In genomic region chr4:7686166-7686870, GRCh38 we compare ENCODE assay signal across 18 cellular contexts.
DNase-seq lines count a peak whose midpoint lies in the region; ATAC-seq, FAIRE-seq and TF ChIP-seq lines count a peak whose summit lies in the region.
"Had no signal": no experiment of that assay in that cellular context is flagged by ENCODE, and none has a peak within 500 bp of the region (broad histone marks: within the 10 kb centered on the region; RNA-seq: fewer than 3 reads in every experiment).

No MANE protein-coding gene starts in this region.

- H3K79me1 ChIP-seq in neuronal stem cell (ENCODE audit: low read depth, low read length) = no peaks in the 10 kb centered on the region

- no peak overlapping the region for H3K4me3 Mint-ChIP-seq in chondrocyte (ENCODE audit: unreplicated experiment)
- H3K4me3 Mint-ChIP-seq: CD8-positive, alpha-beta T cell; GM23338; H9 had no signal

- no peak overlapping the region for H2BK120ac ChIP-seq in neuronal stem cell (ENCODE audit: low read depth, low read length)

- peaks cover 12% of the 10 kb centered on the region for H3K9me3 Mint-ChIP-seq in chondrocyte (ENCODE audit: low read depth)

- peaks cover 19% of the 10 kb centered on the region for H3K27me3 Mint-ChIP-seq in chondrocyte (ENCODE audit: low read depth)

- peak; percentile 48 for FAIRE-seq in HTR-8/SVneo (lab: Jason Lieb, UNC)
- FAIRE-seq: D721Med, G401.6, GM12892, GM19239 had no signal

- no peak overlapping the region for H3K4me3 ChIP-seq in neuronal stem cell (ENCODE audit: low read length in 2 of 2)
- H3K4me3 ChIP-seq: GM23338 had no signal

- H3K36me3 ChIP-seq in neuronal stem cell (replicated peaks in 1 of 2; ENCODE audit: control insufficient read depth in 2 of 2, insufficient read depth in 2 of 2, low read length in 2 of 2) = peaks cover 0 to 5% of the 10 kb centered on the region in 2 donors

- H2BK5ac ChIP-seq in neuronal stem cell (ENCODE audit: low read length) = no peak overlapping the region

- no peak overlapping the region for H2AFZ ChIP-seq in neuronal stem cell (ENCODE audit: low read length)
- H2AFZ ChIP-seq: GM23338 had no signal

- peak overlapping the region; percentile 63 for H3K18ac ChIP-seq in neuronal stem cell (ENCODE audit: low read length)

- no peak overlapping the region for H3K4ac ChIP-seq in neuronal stem cell (ENCODE audit: low read length)

- H2BK12ac ChIP-seq in neuronal stem cell (ENCODE audit: low read length) = no peak overlapping the region

- H3K14ac ChIP-seq in neuronal stem cell (ENCODE audit: low read length) = peak overlapping the region; percentile 33

- in situ Hi-C loops in G401 (cut with HindIII; ENCODE audit: low sequenced_read_pairs) = no loop called here

- no peak overlapping the region for H4K91ac ChIP-seq in neuronal stem cell (ENCODE audit: low read depth, low read length, poor library complexity)

- peak; percentile 64 for DNase-seq in G401 (ENCODE audit: low spot score)
- no peak for DNase-seq in HTR-8/SVneo (ENCODE audit: insufficient read length, low spot score)
- DNase-seq in chondrocyte (ENCODE audit: low spot score) = peak; percentile 89
- DNase-seq in neuronal stem cell (ENCODE audit: low spot score) = no peak
- DNase-seq in T1000 (lab: John Stamatoyannopoulos, UW) = no peak
- DNase-seq in DMS79 treated with DMSO at 0.1 percent for 48 hours (lab: John Stamatoyannopoulos, UW) = no peak
- DNase-seq: Caco-2; CD8-positive, alpha-beta T cell; DMS 273 treated with DMSO at 0.1 percent for 48 hours; DMS79; H9 had no signal

- H2BK15ac ChIP-seq in neuronal stem cell (ENCODE audit: low read length) = no peak overlapping the region

- H3K4me2 ChIP-seq in neuronal stem cell (ENCODE audit: insufficient read depth, low read length, poor library complexity, severe bottlenecking) = no peak overlapping the region
- H3K4me2 ChIP-seq: GM23338 had no signal

- H4K8ac ChIP-seq in neuronal stem cell (ENCODE audit: low read depth, low read length) = no peak overlapping the region

- no peak for ATAC-seq in HG02588 (IDR thresholded peaks at IDR 0.05; ENCODE audit: unreplicated experiment)
- ATAC-seq: CD8-positive, alpha-beta T cell; GM23338; HCT116 had no signal

- no CpG with 5 or more reads among the region's 18 CpGs for WGBS in neuronal stem cell (ENCODE audit: extremely low coverage in 2 of 2, insufficient read length in 2 of 2, insufficient replicate concordance in 1 of 2), 2 donors

- no peaks in the 10 kb centered on the region for H3K4me1 ChIP-seq in neuronal stem cell (ENCODE audit: control insufficient read depth in 2 of 2, insufficient read depth in 1 of 2, low read depth in 1 of 2, low read length in 2 of 2)
- H3K4me1 ChIP-seq: Caco-2 had no signal

- TF ChIP-seq CTCF in chondrocyte (IDR thresholded peaks at IDR 0.05) = no peak

- H3K23ac ChIP-seq in neuronal stem cell (ENCODE audit: low read depth, low read length, poor library complexity) = no peak overlapping the region

- H3K4me1 Mint-ChIP-seq in chondrocyte (ENCODE audit: low read depth) = no peaks in the 10 kb centered on the region
- H3K4me1 Mint-ChIP-seq: GM23338, H9 had no signal

- H2AK5ac ChIP-seq in neuronal stem cell (ENCODE audit: low read depth, low read length) = peak overlapping the region; percentile 84

- H3K36me3 Mint-ChIP-seq in chondrocyte (ENCODE audit: low read depth) = peaks cover 14% of the 10 kb centered on the region
- H3K36me3 Mint-ChIP-seq: CD8-positive, alpha-beta T cell had no signal

- peaks cover 0 to 6% of the 10 kb centered on the region in 2 donors for H3K9me3 ChIP-seq in neuronal stem cell (replicated peaks in 1 of 2; ENCODE audit: control insufficient read depth in 2 of 2, insufficient read depth in 1 of 2, low read depth in 1 of 2, low read length in 2 of 2)

- no peak overlapping the region for H3K27ac ChIP-seq in neuronal stem cell (replicated peaks; ENCODE audit: low read length)

- no peak overlapping the region for H3K27ac Mint-ChIP-seq in chondrocyte (ENCODE audit: unreplicated experiment)
- H3K27ac Mint-ChIP-seq: CD8-positive, alpha-beta T cell; GM23338 had no signal

- H3K9ac ChIP-seq in neuronal stem cell (ENCODE audit: low read depth, low read length, poor library complexity) = peak overlapping the region; percentile 33

- peaks cover 0 to 4% (median 2%) of the 10 kb centered on the region in 3 experiments for H3K27me3 ChIP-seq in neuronal stem cell (ENCODE audit: control insufficient read depth in 3 of 3, insufficient read depth in 3 of 3, low read depth in 1 of 3, low read length in 3 of 3)

Comparison
In these comparisons a context has a peak if more than half of its experiments do, and no peak if none do; other contexts are left out.
1. DNase-seq: peak in G401 (single experiment) and chondrocyte (single experiment); none in HTR-8/SVneo (single experiment), neuronal stem cell (single experiment), T1000 (single experiment) and DMS79 treated with DMSO at 0.1 percent for 48 hours (single experiment).